16 cellular contexts compared by ENCODE assay signal in the genomic region with DNA sequence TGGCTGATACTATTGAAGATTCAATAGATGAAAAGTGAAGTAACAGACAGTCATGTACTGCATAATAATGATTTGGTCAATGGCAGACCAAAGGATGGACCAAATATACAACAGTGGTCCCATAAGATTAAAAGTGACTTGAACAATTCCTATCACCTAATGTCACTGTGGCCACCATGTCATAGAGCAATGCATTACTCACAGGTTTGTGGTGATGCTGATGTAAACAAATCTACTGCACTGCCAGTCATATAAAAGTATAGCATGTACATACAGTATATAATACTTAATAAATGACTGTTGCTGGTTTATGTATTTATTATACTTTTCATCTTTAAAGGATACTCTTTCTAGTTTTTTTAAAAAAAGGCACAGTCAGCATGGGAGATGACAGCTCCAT.
A peak's percentile ranks its signal among the peaks of the same experiment; 100 is the strongest.
DNase-seq lines count a peak whose midpoint lies in the region; ATAC-seq, FAIRE-seq and TF ChIP-seq lines count a peak whose summit lies in the region.
"Had no signal": no experiment of that assay in that cellular context is flagged by ENCODE, and none has a peak within 500 bp of the region (broad histone marks: within the 10 kb centered on the region; RNA-seq: fewer than 3 reads in every experiment).

No MANE protein-coding gene starts in this region.

- H3K4me3 Mint-ChIP-seq in activated CD8-positive, alpha-beta memory T cell treated with anti-CD3 and anti-CD28 coated beads, Interleukin-2, amount 10 ng/mL, durations not matched to agents 7 days and 5 days: no peak overlapping the region
- H3K4me3 Mint-ChIP-seq: CD8-positive, alpha-beta memory T cell had no signal

- DNase-seq in activated CD8-positive, alpha-beta memory T cell treated with anti-CD3 and anti-CD28 coated beads, Interleukin-2, amount 10 ng/mL, durations not matched to agents 7 days and 5 days: no peak
- DNase-seq in activated CD8-positive, alpha-beta memory T cell treated with anti-CD3 and anti-CD28 coated beads, Interleukin-2, amount 50 U/mL, for 48 hours: no peak
- DNase-seq in H54 (ENCODE audit: insufficient read length, low spot score): no peak
- DNase-seq in SW480 (ENCODE audit: low spot score): peak; percentile 13
- DNase-seq in stimulated activated naive CD8-positive, alpha-beta T cell treated with anti-CD3 and anti-CD28 coated beads, Interleukin-15, Interleukin-2, amounts not matched to agents 100 U/mL and 50 U/mL, for 24 hours: no peak
- no peak for DNase-seq in HPDE6-E6E7 (ENCODE audit: extremely low spot score)
- DNase-seq in NOMO-1 treated with DMSO at 0.1 percent for 48 hours (lab: John Stamatoyannopoulos, UW; ENCODE audit: unreplicated experiment): no peak
- no peak for DNase-seq in upper lobe of right lung
- DNase-seq: CD8-positive, alpha-beta memory T cell; KG1; MG63; NCI-H1092 treated with DMSO at 0.1 percent for 48 hours; NCI-H1694 treated with DMSO at 0.1 percent for 48 hours; NCI-H446; NCI-H748 treated with DMSO at 0.1 percent for 48 hours; RPMI8226 had no signal

- ATAC-seq in activated CD8-positive, alpha-beta memory T cell treated with anti-CD3 and anti-CD28 coated beads, Interleukin-2, amount 10 ng/mL, durations not matched to agents 7 days and 5 days: peak; percentile 64
- peak; percentile 40 for ATAC-seq in stimulated activated naive CD8-positive, alpha-beta T cell treated with anti-CD3 and anti-CD28 coated beads, Interleukin-15, Interleukin-2, amounts not matched to agents 100 U/mL and 50 U/mL, for 24 hours
- ATAC-seq in upper lobe of right lung: no peak

- no peak overlapping the region for H3K4me3 ChIP-seq in upper lobe of right lung
- H3K4me3 ChIP-seq: MG63 had no signal

- TF ChIP-seq CTCF in upper lobe of right lung (IDR thresholded peaks at IDR 0.05): no peak

- no peak overlapping the region for H3K27ac ChIP-seq in upper lobe of right lung

- H3K4me1 ChIP-seq in upper lobe of right lung: no peaks in the 10 kb centered on the region

- peaks cover 70% of the 10 kb centered on the region for H3K36me3 ChIP-seq in upper lobe of right lung

- H3K27ac Mint-ChIP-seq in activated CD8-positive, alpha-beta memory T cell treated with anti-CD3 and anti-CD28 coated beads, Interleukin-2, amount 10 ng/mL, durations not matched to agents 7 days and 5 days: no peak overlapping the region

- CTCF ChIA-PET in activated CD8-positive, alpha-beta memory T cell treated with anti-CD3 and anti-CD28 coated beads, Interleukin-2, amount 10 ng/mL, durations not matched to agents 7 days and 5 days (lab: Charles Lee): no interaction called here

- H3K27me3 ChIP-seq in upper lobe of right lung: no peaks in the 10 kb centered on the region
- H3K27me3 ChIP-seq: MG63 had no signal

- peak; percentile 57 for FAIRE-seq in H54 (lab: Jason Lieb, UNC)

- no peaks in the 10 kb centered on the region for H3K27me3 Mint-ChIP-seq in activated CD8-positive, alpha-beta memory T cell treated with anti-CD3 and anti-CD28 coated beads, Interleukin-2, amount 10 ng/mL, durations not matched to agents 7 days and 5 days
- H3K27me3 Mint-ChIP-seq: CD8-positive, alpha-beta memory T cell had no signal

- H3K4me1 Mint-ChIP-seq in activated CD8-positive, alpha-beta memory T cell treated with anti-CD3 and anti-CD28 coated beads, Interleukin-2, amount 10 ng/mL, durations not matched to agents 7 days and 5 days: peaks cover 30% of the 10 kb centered on the region

- no peaks in the 10 kb centered on the region for H3K9me3 Mint-ChIP-seq in activated CD8-positive, alpha-beta memory T cell treated with anti-CD3 and anti-CD28 coated beads, Interleukin-2, amount 10 ng/mL, durations not matched to agents 7 days and 5 days (ENCODE audit: low read depth)
- H3K9me3 Mint-ChIP-seq: CD8-positive, alpha-beta memory T cell had no signal

- intact Hi-C loops in upper lobe of right lung (cut with DNase I): no loop called here

- H3K9me3 ChIP-seq in upper lobe of right lung: no peaks in the 10 kb centered on the region
- H3K9me3 ChIP-seq: MG63 had no signal

- TF ChIP-seq POLR2A in H54 (IDR thresholded peaks at IDR 0.05; ENCODE audit: low read depth, low read length): no peak

- H3K36me3 Mint-ChIP-seq in activated CD8-positive, alpha-beta memory T cell treated with anti-CD3 and anti-CD28 coated beads, Interleukin-2, amount 10 ng/mL, durations not matched to agents 7 days and 5 days: peaks cover 66% of the 10 kb centered on the region
